12 cellular contexts compared by ENCODE assay signal in genomic region chr4:1794809-1795303, GRCh38. TPM values are rescaled to one million over a fixed set of nuclear protein-coding genes. Genes with fewer than 3 reads are reported as not detected.
DNase-seq lines count a peak whose midpoint lies in the region; ATAC-seq, FAIRE-seq and TF ChIP-seq lines count a peak whose summit lies in the region.
"Had no signal": no experiment of that assay in that cellular context is flagged by ENCODE, and none has a peak within 500 bp of the region (broad histone marks: within the 10 kb centered on the region; RNA-seq: fewer than 3 reads in every experiment).

No MANE protein-coding gene starts in this region.

- CTCF ChIA-PET in A673 (lab: Charles Lee): no interaction called here

- no peak overlapping the region for H3K27ac ChIP-seq in A673 (ENCODE audit: low read depth, low read length, poor library complexity, severe bottlenecking)
- H3K27ac ChIP-seq in HUES48 (ENCODE audit: low read depth, low read length): peak overlapping the region; percentile 42
- no peak overlapping the region for H3K27ac ChIP-seq in coronary artery
- no peak overlapping the region for H3K27ac ChIP-seq in GM23248

- no peak overlapping the region for H3K4me2 ChIP-seq in GM23248 (ENCODE audit: unreplicated experiment)

- no peaks in the 10 kb centered on the region for H3F3A ChIP-seq in GM23248 (ENCODE audit: insufficient read depth)

- in situ Hi-C loops in GM23248 (cut with MboI): no loop called here

- ATAC-seq in naive thymus-derived CD8-positive, alpha-beta T cell: no peak
- ATAC-seq in HG03108 (IDR thresholded peaks at IDR 0.05; ENCODE audit: unreplicated experiment): no peak
- ATAC-seq: activated CD4-positive, CD25-positive, alpha-beta regulatory T cell treated with anti-CD3 and anti-CD28 coated beads, Interleukin-2, amount 50 U/mL, for 24 hours had no signal

- H2AFZ ChIP-seq in GM23248: no peak overlapping the region

- H3K9me3 Mint-ChIP-seq in naive thymus-derived CD8-positive, alpha-beta T cell: no peaks in the 10 kb centered on the region

- H3K36me3 Mint-ChIP-seq in naive thymus-derived CD8-positive, alpha-beta T cell: no peaks in the 10 kb centered on the region

- H3K79me2 ChIP-seq in GM23248 (ENCODE audit: insufficient read depth): no peaks in the 10 kb centered on the region

- H3K27me3 Mint-ChIP-seq in naive thymus-derived CD8-positive, alpha-beta T cell: peaks cover 2 to 23% (median 11%) of the 10 kb centered on the region in 5 donors

- no peak for TF ChIP-seq POLR2A in H54 (IDR thresholded peaks at IDR 0.05; ENCODE audit: low read depth, low read length)

- TF ChIP-seq CTCF in A673 (conservative IDR thresholded peaks at IDR 0.05; ENCODE audit: low read depth, low read length): no peak
- no peak for TF ChIP-seq CTCF in coronary artery (IDR thresholded peaks at IDR 0.05)

- WGBS in GM23248 (ENCODE audit: low coverage in 1 of 2, low lambda C conversion rate in 2 of 2, missing lambda C conversion rate in 2 of 2), 2 experiments: 1 to 9% methylated on average over 24 to 30 of the region's 68 CpGs

- no TSS peak for BruUV-seq in A673 (replicated peaks; lab: Mats Ljungman, UMichigan)

- intact Hi-C loops in A673 (cut with micrococcal nuclease; ENCODE audit: unreplicated experiment): no loop called here

- POLR2A ChIA-PET in A673 (lab: Charles Lee; ENCODE audit: low non-redundant PET): no interaction called here
- POLR2A ChIA-PET in naive thymus-derived CD8-positive, alpha-beta T cell (lab: Charles Lee): interaction anchor here (0.5 to 0.7 kb wide), 2 partner anchors 80 to 732 kb away, joined by 3 read pairs; no protein-coding TSS in a partner anchor

- H3K4me3 ChIP-seq in A673 (ENCODE audit: low read depth, low read length, poor library complexity, severe bottlenecking): peak overlapping the region; percentile 55
- peak overlapping the region; percentile 67; the same call in 1 of the 2 replicates for H3K4me3 ChIP-seq in HUES48 (ENCODE audit: low read depth, low read length)
- H3K4me3 ChIP-seq in coronary artery: peak overlapping the region; percentile 85
- H3K4me3 ChIP-seq in GM23248: no peak overlapping the region

- H3K27ac Mint-ChIP-seq in naive thymus-derived CD8-positive, alpha-beta T cell: no peak overlapping the region

- DNase-seq in A673 (ENCODE audit: low spot score) (no peak), coronary artery (ENCODE audit: low spot score) (no peak), NCI-H2081 (lab: John Stamatoyannopoulos, UW) (no peak), GM23248 (no peak), H54 (ENCODE audit: insufficient read length, low spot score) (no peak)
- DNase-seq in naive thymus-derived CD8-positive, alpha-beta T cell: no peak
- DNase-seq: DMS79, kidney glomerular epithelial cell, NCI-H2107 had no signal

- H3K27me3 ChIP-seq in A673 (replicated peaks; ENCODE audit: insufficient read depth, low read depth, low read length, poor library complexity) (peaks cover 15% of the 10 kb centered on the region), HUES48 (ENCODE audit: control insufficient read depth, insufficient read depth, low read length) (peaks cover 38% of the 10 kb centered on the region), GM23248 (replicated peaks; ENCODE audit: insufficient read depth) (peaks cover 14% of the 10 kb centered on the region)

- H3K4me1 Mint-ChIP-seq in naive thymus-derived CD8-positive, alpha-beta T cell: peaks cover 0 to 2% (median 0%) of the 10 kb centered on the region in 4 donors

- H3K36me3 ChIP-seq in A673 (ENCODE audit: insufficient read depth, low read length, poor library complexity, severe bottlenecking) (no peaks in the 10 kb centered on the region), HUES48 (ENCODE audit: control insufficient read depth, insufficient read depth, low read length) (0 out of 2 replicates have a peak, but pooled peaks cover 6% of the 10 kb centered on the region), GM23248 (ENCODE audit: low read depth) (no peaks in the 10 kb centered on the region)

- H3K9me3 ChIP-seq in A673 (ENCODE audit: low read depth, low read length, poor library complexity, severe bottlenecking): no peaks in the 10 kb centered on the region
- no peaks in the 10 kb centered on the region for H3K9me3 ChIP-seq in HUES48 (ENCODE audit: control insufficient read depth, insufficient read depth, low read length)
- H3K9me3 ChIP-seq in GM23248 (ENCODE audit: low read depth): no peaks in the 10 kb centered on the region

- peaks cover 4% of the 10 kb centered on the region for H3K4me1 ChIP-seq in A673 (ENCODE audit: insufficient read depth, low read length, poor library complexity, severe bottlenecking)
- peaks cover 6% of the 10 kb centered on the region; the same call in 1 of the 2 replicates for H3K4me1 ChIP-seq in HUES48 (ENCODE audit: control insufficient read depth, insufficient read depth, low read length)
- no peaks in the 10 kb centered on the region for H3K4me1 ChIP-seq in GM23248 (ENCODE audit: insufficient read depth)

- H3K9me2 ChIP-seq in GM23248 (ENCODE audit: insufficient read depth): no peaks in the 10 kb centered on the region

- FAIRE-seq in H54 (lab: Jason Lieb, UNC): no peak

- H4K20me1 ChIP-seq in GM23248 (ENCODE audit: insufficient read depth): no peaks in the 10 kb centered on the region

- H3K4me3 Mint-ChIP-seq in naive thymus-derived CD8-positive, alpha-beta T cell: peak overlapping the region in 8 of 10 donors; percentile 18 to 71 (median 47)

- no peak overlapping the region for H3K9ac ChIP-seq in HUES48 (ENCODE audit: low read depth, low read length)
- no peak overlapping the region for H3K9ac ChIP-seq in GM23248

RNA-seq across cellular contexts. Expression of gene FGFR3, which starts 1.8 kb away (rescaled TPM):
- 4.7 and 5.5 TPM in 2 replicates for total RNA-seq in A673 (2021)
- total RNA-seq in naive thymus-derived CD8-positive, alpha-beta T cell: not detected
- polyA plus RNA-seq in naive thymus-derived CD8-positive, alpha-beta T cell: under 1 TPM in 1 of 3 donors, not detected in 2; 0.19 TPM
- total RNA-seq in GM23248 (2014; rRNA removed; shearing (Covaris generic)): 0.13 and 0.97 TPM in 2 replicates
- polyA plus RNA-seq in GM23248 (2016; fragmentation: Nextera tagmentation; extraction: Ambion mirVana): 0.10 and 0.15 TPM in 2 replicates
